In the genomic region with DNA sequence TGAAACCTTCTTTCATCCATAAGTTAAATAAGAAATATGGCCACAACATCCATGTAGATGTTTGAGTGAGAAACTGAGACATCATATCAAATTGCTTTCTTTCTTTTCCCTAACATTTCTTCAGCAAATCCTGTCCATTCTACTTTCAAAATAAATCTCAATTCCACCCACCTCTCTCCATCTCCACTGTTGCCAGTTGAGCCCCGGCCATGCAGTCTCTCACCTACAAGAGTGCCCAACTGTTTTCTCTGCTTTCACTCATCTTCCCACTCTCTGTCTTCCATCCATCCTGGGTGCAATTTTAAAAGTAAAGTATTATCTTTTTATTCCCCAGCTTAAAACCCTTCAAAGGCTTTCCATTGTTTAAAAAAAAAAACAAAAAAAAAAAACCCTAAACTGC, we compare ENCODE assay signal across 19 cellular contexts.
"Had no signal": no experiment of that assay in that cellular context is flagged by ENCODE, and none has a peak within 500 bp of the region (broad histone marks: within the 10 kb centered on the region; RNA-seq: fewer than 3 reads in every experiment).

No MANE protein-coding gene starts in this region.

- H3K27ac Mint-ChIP-seq: dendritic cell treated with granulocyte-macrophage colony-stimulating factor and Interleukin-4, amounts not matched to agents 40 ng/mL and 50 ng/mL, for 4 days; effector memory CD8-positive, alpha-beta T cell; endodermal cell had no signal

- ATAC-seq: effector memory CD8-positive, alpha-beta T cell; esophagus mucosa; gastrocnemius medialis; gastroesophageal sphincter; heart left ventricle; heart right ventricle had no signal

- H3K4me3 Mint-ChIP-seq: dendritic cell treated with granulocyte-macrophage colony-stimulating factor and Interleukin-4, amounts not matched to agents 40 ng/mL and 50 ng/mL, for 4 days; effector memory CD8-positive, alpha-beta T cell; endodermal cell had no signal

- H3K27me3 Mint-ChIP-seq: dendritic cell treated with granulocyte-macrophage colony-stimulating factor and Interleukin-4, amounts not matched to agents 40 ng/mL and 50 ng/mL, for 4 days; effector memory CD8-positive, alpha-beta T cell had no signal

- DNase-seq: colonic mucosa; cortex of kidney; dermis blood vessel endothelial cell; effector CD4-positive, alpha-beta T cell; effector CD8-positive, alpha-beta T cell; effector memory CD4-positive, alpha-beta T cell; effector memory CD8-positive, alpha-beta T cell; endodermal cell; erythroblast; esophagus squamous epithelium; foreskin fibroblast; foreskin melanocyte; gastrocnemius medialis; glutamatergic neuron; heart left ventricle; heart right ventricle had no signal

- H3K9me3 Mint-ChIP-seq: dendritic cell treated with granulocyte-macrophage colony-stimulating factor and Interleukin-4, amounts not matched to agents 40 ng/mL and 50 ng/mL, for 4 days; endodermal cell had no signal
